In the genomic region with DNA sequence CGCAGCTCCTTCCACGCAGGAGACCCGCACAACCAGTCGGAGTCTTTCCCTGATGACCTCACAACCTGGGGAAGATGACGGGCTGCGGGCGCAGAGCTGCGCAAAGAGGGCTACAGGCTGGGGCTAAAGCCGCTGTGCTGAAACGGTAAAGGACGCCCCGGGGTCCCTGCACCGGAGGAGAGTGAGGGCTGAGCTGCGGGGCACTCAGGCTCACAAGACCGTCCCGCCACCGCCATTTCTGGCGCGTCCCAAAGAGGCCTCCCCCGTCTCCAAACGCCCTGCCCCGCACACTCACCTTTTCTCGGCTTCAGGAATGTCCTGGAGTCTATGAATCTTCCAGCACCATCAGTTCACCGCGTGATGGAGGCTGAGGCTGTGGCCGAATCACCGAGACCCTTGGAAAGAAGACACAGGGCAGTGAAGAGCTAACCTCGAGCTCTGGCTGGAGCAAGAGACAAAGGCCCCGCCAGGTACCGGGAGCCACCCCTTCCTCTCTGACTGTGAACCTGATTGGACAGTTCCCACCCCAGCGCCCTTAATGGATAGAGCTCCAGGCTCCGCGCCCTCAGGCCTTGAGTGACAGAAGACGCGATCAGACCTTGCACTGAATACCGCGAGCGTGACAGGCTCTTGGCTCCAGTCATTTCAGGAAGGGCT, we compare ENCODE assay signal across 8 cellular contexts. TPM values are rescaled to one million over a fixed set of nuclear protein-coding genes. Genes with fewer than 3 reads are reported as not detected.
DNase-seq lines count a peak whose midpoint lies in the region; TF ChIP-seq lines count a peak whose summit lies in the region.

No MANE protein-coding gene starts in this region.

- H3K4me3 Mint-ChIP-seq in activated naive CD4-positive, alpha-beta T cell treated with anti-CD3 and anti-CD28 coated beads, Interleukin-2, amount 10 ng/mL, durations not matched to agents 7 days and 5 days, result peak overlapping the region; percentile 88

- no peaks in the 10 kb centered on the region for H3K27me3 ChIP-seq in iPS-15b (ENCODE audit: control insufficient read depth, insufficient read depth, low read length)

- H3K9me3 Mint-ChIP-seq in activated naive CD4-positive, alpha-beta T cell treated with anti-CD3 and anti-CD28 coated beads, Interleukin-2, amount 10 ng/mL, durations not matched to agents 7 days and 5 days, result peaks cover 15% of the 10 kb centered on the region

- H3K27me3 Mint-ChIP-seq in activated naive CD4-positive, alpha-beta T cell treated with anti-CD3 and anti-CD28 coated beads, Interleukin-2, amount 10 ng/mL, durations not matched to agents 7 days and 5 days, result peaks cover 7% of the 10 kb centered on the region

- H3K36me3 Mint-ChIP-seq in activated naive CD4-positive, alpha-beta T cell treated with anti-CD3 and anti-CD28 coated beads, Interleukin-2, amount 10 ng/mL, durations not matched to agents 7 days and 5 days, result peaks cover 8% of the 10 kb centered on the region

- H3K4me3 ChIP-seq in iPS-15b (ENCODE audit: low read depth, low read length), result peak overlapping the region; percentile 88

- TF ChIP-seq CTCF in GM13976 (IDR thresholded peaks at IDR 0.05; ENCODE audit: borderline replicate concordance, control extremely low read depth, extremely low read depth, insufficient read depth, missing control alignments), result no peak

- H3K27ac Mint-ChIP-seq in activated naive CD4-positive, alpha-beta T cell treated with anti-CD3 and anti-CD28 coated beads, Interleukin-2, amount 10 ng/mL, durations not matched to agents 7 days and 5 days, result peak overlapping the region; percentile 84

- CTCF ChIA-PET in activated naive CD4-positive, alpha-beta T cell treated with anti-CD3 and anti-CD28 coated beads, Interleukin-2, amount 10 ng/mL, durations not matched to agents 7 days and 5 days (lab: Charles Lee), result interaction anchor here (1.0 kb wide), 1 partner anchor 42 kb away, joined by 3 read pairs; a partner anchor contains a TSS

- H3K4me1 ChIP-seq in iPS-15b (ENCODE audit: control insufficient read depth, insufficient read depth, low read length), result peaks cover 2% of the 10 kb centered on the region

- H3K4me1 Mint-ChIP-seq in activated naive CD4-positive, alpha-beta T cell treated with anti-CD3 and anti-CD28 coated beads, Interleukin-2, amount 10 ng/mL, durations not matched to agents 7 days and 5 days, result peaks cover 8% of the 10 kb centered on the region

- no peaks in the 10 kb centered on the region for H3K36me3 ChIP-seq in iPS-15b (ENCODE audit: control insufficient read depth, insufficient read depth, low read length)

- DNase-seq in GM13976 (ENCODE audit: low spot score), result peak; percentile 33
- DNase-seq in NCI-H146 (lab: John Stamatoyannopoulos, UW), result peak; percentile 73
- DNase-seq in activated naive CD4-positive, alpha-beta T cell treated with anti-CD3 and anti-CD28 coated beads, Interleukin-2, amount 10 ng/mL, durations not matched to agents 7 days and 5 days, result peak; percentile 71
- DNase-seq in stimulated activated CD4-positive, alpha-beta T cell treated with anti-CD3 and anti-CD28 coated beads, Interleukin-2, amount 100 ng/mL, for 24 hours, result peak; percentile 33 to 57
- DNase-seq in NCI-H2107 (lab: John Stamatoyannopoulos, UW), result no peak
- DNase-seq in NCI-H2081 treated with DMSO at 0.1 percent for 48 hours (lab: John Stamatoyannopoulos, UW), result no peak
- DNase-seq in dermis blood vessel endothelial cell, result no peak

- in situ Hi-C loops in GM13976 (cut with MboI; ENCODE audit: low sequenced_read_pairs, unreplicated experiment), result no loop called here

- H3K9me3 ChIP-seq in iPS-15b (ENCODE audit: control insufficient read depth, insufficient read depth, low read length), result no peaks in the 10 kb centered on the region

- H3K9ac ChIP-seq in iPS-15b (ENCODE audit: low read depth, low read length), result peak overlapping the region; percentile 88

RNA-seq across cellular contexts. Expression of a gene that starts 41.8 kb away (rescaled TPM):
- 3.4 and 4.1 TPM in 2 replicates for total RNA-seq in dermis blood vessel endothelial cell

Comparison
In these comparisons a context has a peak if more than half of its experiments do, and no peak if none do; other contexts are left out.
1. DNase-seq: peak in GM13976 (single experiment), NCI-H146 (single experiment), activated naive CD4-positive, alpha-beta T cell treated with anti-CD3 and anti-CD28 coated beads, Interleukin-2, amount 10 ng/mL, durations not matched to agents 7 days and 5 days (single experiment) and stimulated activated CD4-positive, alpha-beta T cell treated with anti-CD3 and anti-CD28 coated beads, Interleukin-2, amount 100 ng/mL, for 24 hours (2 of 2); none in NCI-H2107 (single experiment), NCI-H2081 treated with DMSO at 0.1 percent for 48 hours (single experiment) and dermis blood vessel endothelial cell (single experiment).